ENCODE assay signal across 10 cellular contexts in genomic region chr16:27430923-27431484, GRCh38. TPM values are rescaled to one million over a fixed set of nuclear protein-coding genes. Genes with fewer than 3 reads are reported as not detected.
DNase-seq lines count a peak whose midpoint lies in the region; ATAC-seq and TF ChIP-seq lines count a peak whose summit lies in the region.
"Had no signal": no experiment of that assay in that cellular context is flagged by ENCODE, and none has a peak within 500 bp of the region (broad histone marks: within the 10 kb centered on the region; RNA-seq: fewer than 3 reads in every experiment).

No MANE protein-coding gene starts in this region.

- H3K27me3 Mint-ChIP-seq in activated T-helper 17 cell treated with anti-CD3 and anti-CD28 coated beads, Interleukin-2, amount 50 U/mL, for 72 hours = no peaks in the 10 kb centered on the region
- H3K27me3 Mint-ChIP-seq in nephron progenitor cell (ENCODE audit: low read depth, poor library complexity) = peaks cover 8% of the 10 kb centered on the region

- TF ChIP-seq CTCF in GM12864 (IDR thresholded peaks at IDR 0.05; ENCODE audit: low read depth, low read length, missing control alignments) (no peak), nephron progenitor cell (IDR thresholded peaks at IDR 0.05) (no peak)

- H3K36me3 Mint-ChIP-seq in activated T-helper 17 cell treated with anti-CD3 and anti-CD28 coated beads, Interleukin-2, amount 50 U/mL, for 72 hours (ENCODE audit: low read depth) = peaks cover 100% of the 10 kb centered on the region
- H3K36me3 Mint-ChIP-seq in nephron progenitor cell (ENCODE audit: low read depth) = no peaks in the 10 kb centered on the region

- H3K4me3 Mint-ChIP-seq in activated T-helper 17 cell treated with anti-CD3 and anti-CD28 coated beads, Interleukin-2, amount 50 U/mL, for 72 hours = no peak overlapping the region
- no peak overlapping the region for H3K4me3 Mint-ChIP-seq in nephron progenitor cell

- H3K9me3 Mint-ChIP-seq in activated T-helper 17 cell treated with anti-CD3 and anti-CD28 coated beads, Interleukin-2, amount 50 U/mL, for 72 hours = no peaks in the 10 kb centered on the region
- no peaks in the 10 kb centered on the region for H3K9me3 Mint-ChIP-seq in nephron progenitor cell

- peak overlapping the region; percentile 74 for H3K4me3 ChIP-seq in GM12864 (ENCODE audit: low read depth, low read length)

- H3K27ac Mint-ChIP-seq in activated T-helper 17 cell treated with anti-CD3 and anti-CD28 coated beads, Interleukin-2, amount 50 U/mL, for 72 hours = peak overlapping the region; percentile 56
- no peak overlapping the region for H3K27ac Mint-ChIP-seq in nephron progenitor cell

- ATAC-seq in HG03354 (IDR thresholded peaks at IDR 0.05; ENCODE audit: poor library complexity, severe bottlenecking, unreplicated experiment) (peak; percentile 37), HG03571 (IDR thresholded peaks at IDR 0.05; ENCODE audit: unreplicated experiment) (no peak), GM18517 (IDR thresholded peaks at IDR 0.05; ENCODE audit: unreplicated experiment) (no peak)
- no peak for ATAC-seq in activated T-helper 17 cell treated with anti-CD3 and anti-CD28 coated beads, Interleukin-2, amount 50 U/mL, for 72 hours (replicated peaks)
- ATAC-seq: left cardiac atrium had no signal

- H3K4me1 Mint-ChIP-seq in activated T-helper 17 cell treated with anti-CD3 and anti-CD28 coated beads, Interleukin-2, amount 50 U/mL, for 72 hours = peaks cover 14% of the 10 kb centered on the region
- H3K4me1 Mint-ChIP-seq in nephron progenitor cell = peaks cover 29% of the 10 kb centered on the region

- DNase-seq in GM12864 (ENCODE audit: low read depth) = peak; percentile 75
- peak; percentile 71 for DNase-seq in myocyte (ENCODE audit: low read depth)
- DNase-seq in NOMO-1 treated with dmso at 0.1 percent for 144 hours (lab: John Stamatoyannopoulos, UW; ENCODE audit: unreplicated experiment) = no peak
- DNase-seq in nephron progenitor cell = no peak
- DNase-seq: left cardiac atrium, T-helper 9 cell had no signal

RNA-seq across cellular contexts. Expression of gene IL21R, which starts 29.0 kb away (rescaled TPM):
- 10 to 100 TPM; 41.8 to 53.6 TPM for total RNA-seq in activated T-helper 17 cell treated with anti-CD3 and anti-CD28 coated beads, Interleukin-2, amount 50 U/mL, for 72 hours
- total RNA-seq in myocyte = 2.0 and 3.2 TPM in 2 replicates
- 0.90 TPM for polyA plus RNA-seq in myocyte (2012)

Comparison
In these comparisons a context has a peak if more than half of its experiments do, and no peak if none do; other contexts are left out.
1. DNase-seq: peak in GM12864 (single experiment) and myocyte (single experiment); none in NOMO-1 treated with dmso at 0.1 percent for 144 hours (single experiment) and nephron progenitor cell (single experiment).
2. RNA of gene IL21R, which starts 29.0 kb away (total RNA-seq): 41.8 to 53.6 TPM in activated T-helper 17 cell treated with anti-CD3 and anti-CD28 coated beads, Interleukin-2, amount 50 U/mL, for 72 hours; 2.0 to 3.2 TPM in myocyte; every median in the first group is over 10 times any median in the second.